Comparison of ENCODE assay signal across 9 cellular contexts in genomic region chr5:156169495-156169894, GRCh38.
"Had no signal": no experiment of that assay in that cellular context is flagged by ENCODE, and none has a peak within 500 bp of the region (broad histone marks: within the 10 kb centered on the region; RNA-seq: fewer than 3 reads in every experiment).

No MANE protein-coding gene starts in this region.

- H3K4me3 ChIP-seq: GM23248, HAP-1, K562 had no signal

- H3K36me3 ChIP-seq: HAP-1 had no signal

- H3K9me3 ChIP-seq: HAP-1 had no signal

- H3K4me1 ChIP-seq: HAP-1 had no signal

- H3K9ac ChIP-seq: GM23248 had no signal

- H3K27ac ChIP-seq: GM23248, HL-60 had no signal

- DNase-seq: GM23248, GOT3, H7, HFFc6 had no signal

- H3K4me3 Mint-ChIP-seq: HFFc6 had no signal

- ATAC-seq: HCT116, HepG2, K562 had no signal

- H3K27ac Mint-ChIP-seq: HFFc6 had no signal

- H2AFZ ChIP-seq: GM23248 had no signal
